ENCODE assay signal across 13 cellular contexts in the genomic region with DNA sequence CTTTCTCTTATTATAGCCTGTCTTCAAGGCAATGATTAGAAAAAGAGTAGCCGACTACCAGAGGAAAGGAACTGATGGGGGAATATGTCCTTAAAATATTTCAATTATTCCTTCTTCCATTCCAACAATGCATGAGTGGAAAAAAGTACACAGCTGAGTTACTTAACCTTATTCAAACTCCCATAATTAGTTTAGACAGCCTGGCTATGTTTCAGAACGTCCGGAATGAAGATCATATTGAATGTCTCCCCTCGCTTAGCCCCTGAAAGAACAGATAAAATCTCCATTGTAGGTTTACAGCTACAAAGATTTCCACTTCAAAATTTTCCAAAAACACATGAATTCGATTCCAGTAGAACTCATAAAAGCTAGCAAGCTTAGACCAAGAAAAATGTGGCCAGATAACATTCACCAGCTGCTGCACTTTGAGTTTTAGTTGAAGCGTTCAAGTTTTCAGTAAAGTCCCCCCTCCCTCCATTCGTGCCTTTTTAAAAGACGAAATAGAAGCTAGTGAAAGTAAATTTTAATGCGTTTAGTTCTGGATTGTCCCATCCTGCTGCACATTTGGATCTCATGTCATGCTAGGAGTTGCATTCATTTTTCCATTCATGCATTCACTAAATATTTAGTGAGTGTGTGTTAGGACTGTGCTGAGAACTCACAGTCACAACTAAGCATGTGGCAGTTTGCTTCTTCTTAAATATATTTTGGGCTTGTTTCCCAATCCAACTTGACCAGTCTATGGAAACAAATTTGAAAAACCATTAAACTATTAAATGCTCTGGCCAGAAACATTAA. TPM values are rescaled to one million over a fixed set of nuclear protein-coding genes. Genes with fewer than 3 reads are reported as not detected.
A peak's percentile ranks its signal among the peaks of the same experiment; 100 is the strongest.
DNase-seq lines count a peak whose midpoint lies in the region; ATAC-seq and TF ChIP-seq lines count a peak whose summit lies in the region.
"Had no signal": no experiment of that assay in that cellular context is flagged by ENCODE, and none has a peak within 500 bp of the region (broad histone marks: within the 10 kb centered on the region; RNA-seq: fewer than 3 reads in every experiment).

No MANE protein-coding gene starts in this region.

- no peak for DNase-seq in Calu3
- peak; percentile 50 for DNase-seq in left kidney (ENCODE audit: low read depth, low spot score)
- DNase-seq in retina = peak; percentile 68
- DNase-seq in MV-4-11 (lab: John Stamatoyannopoulos, UW) = no peak
- DNase-seq in DMS79 (lab: John Stamatoyannopoulos, UW) = no peak
- DNase-seq: activated CD4-positive, alpha-beta T cell treated with anti-CD3 and anti-CD28 coated beads, Interleukin-2, amount 50 U/mL, for 4 hours; activated gamma-delta T cell; glutamatergic neuron; mesendoderm; T-helper 17 cell had no signal

- H3K9me3 Mint-ChIP-seq in Calu3 (ENCODE audit: low read depth, unreplicated experiment) (no peaks in the 10 kb centered on the region), brain (peaks cover 0 to 4% (median 0%) of the 10 kb centered on the region in 5 experiments)

- H3K4me1 Mint-ChIP-seq in Calu3 (ENCODE audit: low read depth, unreplicated experiment) = peaks cover 33% of the 10 kb centered on the region
- H3K4me1 Mint-ChIP-seq in brain = peaks cover 50% of the 10 kb centered on the region

- H3K36me3 Mint-ChIP-seq in Calu3 (ENCODE audit: insufficient read depth, unreplicated experiment) (no peaks in the 10 kb centered on the region), brain (no peaks in the 10 kb centered on the region)

- no TSS peak for BruUV-seq in Calu3 (replicated peaks; lab: Mats Ljungman, UMichigan)

- CTCF ChIA-PET in Calu3 (lab: Charles Lee) = no interaction called here

- ATAC-seq in GM18498 (IDR thresholded peaks at IDR 0.05; ENCODE audit: unreplicated experiment) = no peak
- ATAC-seq in GM21717 (IDR thresholded peaks at IDR 0.05; ENCODE audit: unreplicated experiment) = no peak

- intact Hi-C loops in Calu3 (cut with micrococcal nuclease; ENCODE audit: unreplicated experiment) = loop anchor here (5.0 kb wide), 1 partner anchor 32 kb away; no protein-coding TSS in a partner anchor

- H3K27ac Mint-ChIP-seq in Calu3 (ENCODE audit: unreplicated experiment) = peak overlapping the region; percentile 37
- peak overlapping the region; percentile 37 to 96 (median 88) for H3K27ac Mint-ChIP-seq in brain
- H3K27ac Mint-ChIP-seq: T-helper 17 cell had no signal

- TF ChIP-seq CTCF in Calu3 (IDR thresholded peaks at IDR 0.05; ENCODE audit: unreplicated experiment) (no peak), brain (conservative IDR thresholded peaks at IDR 0.05) (no peak)

- no peaks in the 10 kb centered on the region for H3K27me3 Mint-ChIP-seq in Calu3 (ENCODE audit: unreplicated experiment)
- H3K27me3 Mint-ChIP-seq in brain = peaks cover 28% of the 10 kb centered on the region

- H3K4me3 Mint-ChIP-seq in Calu3 (ENCODE audit: low read depth, unreplicated experiment) (no peak overlapping the region), brain (peak overlapping the region; percentile 18 to 77 (median 63))
- H3K4me3 Mint-ChIP-seq: T-helper 17 cell had no signal

RNA-seq across cellular contexts. Expression of a gene that starts 29.4 kb away (rescaled TPM):
- total RNA-seq in Calu3 (2022) = 23.2 and 28.0 TPM in 2 replicates
- 8.5 TPM for polyA plus RNA-seq in brain (ENCODE audit: insufficient read depth, low read depth, low replicate concordance)

Comparison
In these comparisons a context has a peak if more than half of its experiments do, and no peak if none do; other contexts are left out.
1. DNase-seq: peak in left kidney (single experiment) and retina (single experiment); none in Calu3 (single experiment), MV-4-11 (single experiment) and DMS79 (single experiment).